In genomic region chr18:35508746-35509338, GRCh38 we compare ENCODE assay signal across 22 cellular contexts. TPM values are rescaled to one million over a fixed set of nuclear protein-coding genes. Genes with fewer than 3 reads are reported as not detected.
A peak's percentile ranks its signal among the peaks of the same experiment; 100 is the strongest.
DNase-seq lines count a peak whose midpoint lies in the region; ATAC-seq and TF ChIP-seq lines count a peak whose summit lies in the region.
"Had no signal": no experiment of that assay in that cellular context is flagged by ENCODE, and none has a peak within 500 bp of the region (broad histone marks: within the 10 kb centered on the region; RNA-seq: fewer than 3 reads in every experiment).

No MANE protein-coding gene starts in this region.

- H3K27me3 Mint-ChIP-seq in WTC11 (ENCODE audit: low read depth) = no peaks in the 10 kb centered on the region

- H3K9me2 ChIP-seq in neural cell (ENCODE audit: insufficient read depth, low read length) = no peaks in the 10 kb centered on the region

- DNase-seq in ELF-1 (ENCODE audit: low read depth, low spot score) (peak; percentile 67), WTC11 (ENCODE audit: low spot score) (no peak), epithelial cell of prostate (ENCODE audit: low read depth, low spot score) (no peak), SJCRH30 (no peak), RPMI8226 (no peak), NCI-H146 (lab: John Stamatoyannopoulos, UW) (no peak)
- no peak for DNase-seq in activated effector memory CD4-positive, alpha-beta T cell treated with Interleukin-2 at 50 U/mL for 16 hours
- DNase-seq: C1 segment of cervical spinal cord, DND-41, GDM1, GM23248, HFFc6, KBM-7, NCI-H1417 treated with DMSO at 0.1 percent for 48 hours, NCI-H2029, NCI-H2171, NCI-H446 treated with DMSO at 0.1 percent for 48 hours, OCI-M1 had no signal

- POLR2A ChIA-PET in WTC11 (lab: Charles Lee) = no interaction called here

- no peak overlapping the region for H3K4me3 Mint-ChIP-seq in WTC11
- H3K4me3 Mint-ChIP-seq: HFFc6 had no signal

- H3K27me3 ChIP-seq in neural cell (ENCODE audit: insufficient read depth, low read depth, low read length) (no peaks in the 10 kb centered on the region), SJCRH30 (no peaks in the 10 kb centered on the region)

- H3K4me1 Mint-ChIP-seq in WTC11 = peaks cover 7% of the 10 kb centered on the region

- no peaks in the 10 kb centered on the region for H3K9me3 Mint-ChIP-seq in WTC11
- H3K9me3 Mint-ChIP-seq: HFFc6 had no signal

- H3K36me3 Mint-ChIP-seq in WTC11 = no peaks in the 10 kb centered on the region

- CTCF ChIA-PET in WTC11 (lab: Charles Lee) = no interaction called here

- TF ChIP-seq RAD21 in neural cell (conservative IDR thresholded peaks at IDR 0.05) = no peak

- TF ChIP-seq EP300 in neural cell (conservative IDR thresholded peaks at IDR 0.05; ENCODE audit: poor library complexity, severe bottlenecking) = peak; percentile 51

- H3K79me2 ChIP-seq in neural cell (replicated peaks; ENCODE audit: insufficient read depth, low read length) = no peaks in the 10 kb centered on the region

- ATAC-seq in WTC11 = peak; percentile 62
- ATAC-seq: A549, GM12878 had no signal

- no peaks in the 10 kb centered on the region for H3F3A ChIP-seq in neural cell (ENCODE audit: insufficient read depth, low read length, poor library complexity, severe bottlenecking)

- no peaks in the 10 kb centered on the region for H3K36me3 ChIP-seq in neural cell (ENCODE audit: insufficient read depth, low read length)
- no peaks in the 10 kb centered on the region for H3K36me3 ChIP-seq in SJCRH30

- no peak overlapping the region for H3K27ac Mint-ChIP-seq in WTC11
- H3K27ac Mint-ChIP-seq: HFFc6 had no signal

- H3K4me1 ChIP-seq in SJCRH30 = no peaks in the 10 kb centered on the region

- no peaks in the 10 kb centered on the region for H4K20me1 ChIP-seq in neural cell (ENCODE audit: insufficient read depth)

- peak overlapping the region; percentile 45 for H3K27ac ChIP-seq in epithelial cell of prostate
- peak overlapping the region; percentile 26 for H3K27ac ChIP-seq in neural cell (ENCODE audit: low read length)
- H3K27ac ChIP-seq in SJCRH30 = no peak overlapping the region
- H3K27ac ChIP-seq: GM23248, RWPE1 had no signal

- no peak overlapping the region for H2AFZ ChIP-seq in neural cell (ENCODE audit: low read depth, low read length)
- H2AFZ ChIP-seq: GM23248 had no signal

- no peak overlapping the region for H3K9ac ChIP-seq in neural cell (ENCODE audit: low read length)
- H3K9ac ChIP-seq: GM23248 had no signal

- TF ChIP-seq CTCF in WTC11 (IDR thresholded peaks at IDR 0.05) (no peak), neural cell (IDR thresholded peaks at IDR 0.05; ENCODE audit: poor library complexity, severe bottlenecking) (no peak)

- H3K4me3 ChIP-seq in neural cell (ENCODE audit: low read length) (no peak overlapping the region), SJCRH30 (no peak overlapping the region)
- H3K4me3 ChIP-seq: A549, GM12878, GM23248 had no signal

- no peaks in the 10 kb centered on the region for H3K9me3 ChIP-seq in neural cell (ENCODE audit: low read length)
- H3K9me3 ChIP-seq in SJCRH30 (replicated peaks) = no peaks in the 10 kb centered on the region
- H3K9me3 ChIP-seq: A549 had no signal

- H3K4me2 ChIP-seq in neural cell (ENCODE audit: low read length) = no peak overlapping the region
- H3K4me2 ChIP-seq: A549 had no signal

TF ChIP-seq in WTC11, 78 proteins besides CTCF, POLR2A, EP300 and RAD21 (continues in another document):
- no peak for TF ChIP-seq CREB1 (CRISPR knock-in tag; IDR thresholded peaks at IDR 0.05)
- TF ChIP-seq RELA (CRISPR knock-in tag; IDR thresholded peaks at IDR 0.05; ENCODE audit: borderline replicate concordance) = no peak
- TF ChIP-seq, protein P1, sequence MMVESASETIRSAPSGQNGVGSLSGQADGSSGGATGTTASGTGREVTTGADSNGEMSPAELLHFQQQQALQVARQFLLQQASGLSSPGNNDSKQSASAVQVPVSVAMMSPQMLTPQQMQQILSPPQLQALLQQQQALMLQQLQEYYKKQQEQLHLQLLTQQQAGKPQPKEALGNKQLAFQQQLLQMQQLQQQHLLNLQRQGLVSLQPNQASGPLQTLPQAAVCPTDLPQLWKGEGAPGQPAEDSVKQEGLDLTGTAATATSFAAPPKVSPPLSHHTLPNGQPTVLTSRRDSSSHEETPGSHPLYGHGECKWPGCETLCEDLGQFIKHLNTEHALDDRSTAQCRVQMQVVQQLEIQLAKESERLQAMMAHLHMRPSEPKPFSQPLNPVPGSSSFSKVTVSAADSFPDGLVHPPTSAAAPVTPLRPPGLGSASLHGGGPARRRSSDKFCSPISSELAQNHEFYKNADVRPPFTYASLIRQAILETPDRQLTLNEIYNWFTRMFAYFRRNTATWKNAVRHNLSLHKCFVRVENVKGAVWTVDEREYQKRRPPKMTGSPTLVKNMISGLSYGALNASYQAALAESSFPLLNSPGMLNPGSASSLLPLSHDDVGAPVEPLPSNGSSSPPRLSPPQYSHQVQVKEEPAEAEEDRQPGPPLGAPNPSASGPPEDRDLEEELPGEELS (CRISPR knock-in tag; IDR thresholded peaks at IDR 0.05) = no peak
- no peak for TF ChIP-seq ZNF317 (CRISPR knock-in tag; IDR thresholded peaks at IDR 0.05; ENCODE audit: borderline replicate concordance, low read depth)
- TF ChIP-seq OVOL2 (CRISPR knock-in tag; IDR thresholded peaks at IDR 0.05; ENCODE audit: borderline replicate concordance) = no peak
- TF ChIP-seq FOXK1 (CRISPR knock-in tag; IDR thresholded peaks at IDR 0.05) = no peak

TF ChIP-seq in neural cell, 6 proteins besides CTCF, POLR2A, EP300 and RAD21:
- TF ChIP-seq REST (IDR thresholded peaks at IDR 0.05; ENCODE audit: borderline replicate concordance) (peak; percentile 99), EZH2 (IDR thresholded peaks at IDR 0.05; ENCODE audit: borderline replicate concordance, insufficient read depth, low read length, poor library complexity, severe bottlenecking) (no peak), POLR2AphosphoS5 (IDR thresholded peaks at IDR 0.05) (peak; percentile 85)
TF ChIP-seq in neural cell: peak in this region for 2.

RNA-seq across cellular contexts. Expression of gene INO80C, which starts 11.1 kb away (rescaled TPM):
- 42.3 to 49.4 TPM (median 45.6 TPM) in 3 replicates for total RNA-seq in WTC11 (2021)
- 28.2 and 30.5 TPM in 2 replicates for polyA plus RNA-seq in neural cell
- polyA minus RNA-seq in neural cell = 16.8 and 18.6 TPM in 2 replicates
- total RNA-seq in SJCRH30 (2014; rRNA removed; shearing (Covaris generic)) = 6.0 and 7.3 TPM in 2 replicates
